ENCODE assay signal across 9 cellular contexts in the genomic region with DNA sequence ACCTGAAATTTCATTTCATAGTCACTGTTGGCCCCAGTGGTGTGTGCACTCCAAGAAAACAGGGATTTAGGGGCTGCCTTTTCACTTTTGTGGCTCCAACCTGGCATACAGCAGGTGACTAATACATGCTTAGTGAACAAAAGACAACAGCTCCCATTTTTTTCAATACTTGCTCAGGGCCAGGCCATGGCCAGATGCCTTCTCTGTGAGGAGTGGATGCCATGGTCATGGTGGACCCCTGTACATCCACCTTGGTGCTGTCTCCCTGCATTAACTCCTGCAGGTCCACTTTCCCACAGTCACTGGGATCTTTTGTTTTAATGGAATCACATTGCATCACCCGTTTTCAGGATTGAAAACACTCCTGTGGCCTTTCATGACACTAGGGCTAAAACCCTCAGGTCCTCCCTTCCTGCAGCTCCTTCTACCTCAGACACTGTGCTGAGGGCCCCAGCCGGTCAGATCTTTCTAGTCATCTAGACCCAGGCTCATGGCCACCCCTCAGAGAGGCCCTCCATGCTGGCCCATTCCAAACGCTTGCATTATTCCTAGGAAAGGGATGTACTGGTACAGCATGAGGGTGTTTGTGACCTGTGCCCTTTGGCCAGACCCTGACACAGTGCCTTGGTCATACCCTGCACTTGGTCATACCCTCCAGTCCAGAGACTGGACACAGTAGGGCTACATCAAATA. TPM values are rescaled to one million over a fixed set of nuclear protein-coding genes. Genes with fewer than 3 reads are reported as not detected.
DNase-seq lines count a peak whose midpoint lies in the region; ATAC-seq, FAIRE-seq and TF ChIP-seq lines count a peak whose summit lies in the region.
"Had no signal": no experiment of that assay in that cellular context is flagged by ENCODE, and none has a peak within 500 bp of the region (broad histone marks: within the 10 kb centered on the region; RNA-seq: fewer than 3 reads in every experiment).

No MANE protein-coding gene starts in this region.

- H3K36me3 Mint-ChIP-seq in activated CD4-positive, alpha-beta memory T cell treated with anti-CD3 and anti-CD28 coated beads, Interleukin-2, amount 10 ng/mL, durations not matched to agents 7 days and 5 days (ENCODE audit: low read depth): peaks cover 3% of the 10 kb centered on the region
- H3K36me3 Mint-ChIP-seq in stimulated activated memory B cell treated with anti-CD40 and anti-IgM and Interleukin-4, amounts not matched to agents 10 μg/mL and 1 μg/mL and 100 μg/mL, for 72 hours: peaks cover 9% of the 10 kb centered on the region

- H3K9me3 Mint-ChIP-seq in activated CD4-positive, alpha-beta memory T cell treated with anti-CD3 and anti-CD28 coated beads, Interleukin-2, amount 10 ng/mL, durations not matched to agents 7 days and 5 days: no peaks in the 10 kb centered on the region
- no peaks in the 10 kb centered on the region for H3K9me3 Mint-ChIP-seq in stimulated activated memory B cell treated with anti-CD40 and anti-IgM and Interleukin-4, amounts not matched to agents 10 μg/mL and 1 μg/mL and 100 μg/mL, for 72 hours

- no peak overlapping the region; a peak in 1 of 4 replicates for H3K27ac ChIP-seq in SK-N-SH (ENCODE audit: low read depth in 2 of 2, low read length in 1 of 2)

- H3K27me3 ChIP-seq in SK-N-SH (ENCODE audit: insufficient read depth): no peaks in the 10 kb centered on the region

- peak overlapping the region; percentile 79 to 96 for H3K4me3 ChIP-seq in SK-N-SH (ENCODE audit: low read depth in 2 of 2, low read length in 1 of 2)
- H3K4me3 ChIP-seq in iPS-11a (ENCODE audit: low read depth, low read length): peak overlapping the region; percentile 98

- peak overlapping the region; percentile 87; the same call in 1 of the 2 replicates for H2AFZ ChIP-seq in SK-N-SH (ENCODE audit: low read depth)

- peaks cover 30% of the 10 kb centered on the region for H3K79me2 ChIP-seq in SK-N-SH (ENCODE audit: insufficient read depth)

- peak overlapping the region; percentile 91 for H3K4me2 ChIP-seq in SK-N-SH

- no peak for TF ChIP-seq CTCF in SK-N-SH (IDR thresholded peaks at IDR 0.05)

- no peak for TF ChIP-seq RAD21 in SK-N-SH (IDR thresholded peaks at IDR 0.05; ENCODE audit: low read length)

- POLR2A ChIA-PET in SK-N-SH (lab: Yijun Ruan, JAX): no interaction called here
- POLR2A ChIA-PET in activated CD4-positive, alpha-beta memory T cell treated with anti-CD3 and anti-CD28 coated beads, Interleukin-2, amount 10 ng/mL, durations not matched to agents 7 days and 5 days (lab: Charles Lee): interaction anchor here (0.9 to 1.3 kb wide), 4 partner anchors 9 to 100 kb away, joined by 3 to 5 read pairs (median 4); a partner anchor contains a TSS

- no peaks in the 10 kb centered on the region for H3K9me3 ChIP-seq in SK-N-SH

- no peaks in the 10 kb centered on the region for H3F3A ChIP-seq in SK-N-SH (replicated peaks; ENCODE audit: insufficient read depth)

- peak overlapping the region; percentile 85 for H3K9ac ChIP-seq in SK-N-SH

- DNase-seq in SK-N-SH (no peak), frontal cortex (ENCODE audit: low spot score in 2 of 2) (no peak), foreskin melanocyte (no peak), kidney glomerular epithelial cell (lab: John Stamatoyannopoulos, UW) (no peak)
- DNase-seq in activated CD4-positive, alpha-beta memory T cell treated with anti-CD3 and anti-CD28 coated beads, Interleukin-2, amount 10 ng/mL, durations not matched to agents 7 days and 5 days: no peak

- no peak for TF ChIP-seq EP300 in SK-N-SH (IDR thresholded peaks at IDR 0.05; ENCODE audit: borderline replicate concordance in 1 of 2, low read depth in 1 of 2, low read length in 1 of 2)

- peaks cover 32% of the 10 kb centered on the region for H3K4me1 Mint-ChIP-seq in activated CD4-positive, alpha-beta memory T cell treated with anti-CD3 and anti-CD28 coated beads, Interleukin-2, amount 10 ng/mL, durations not matched to agents 7 days and 5 days
- H3K4me1 Mint-ChIP-seq in stimulated activated memory B cell treated with anti-CD40 and anti-IgM and Interleukin-4, amounts not matched to agents 10 μg/mL and 1 μg/mL and 100 μg/mL, for 72 hours: peaks cover 57% of the 10 kb centered on the region

- peak overlapping the region; percentile 87 for H3K4me3 Mint-ChIP-seq in activated CD4-positive, alpha-beta memory T cell treated with anti-CD3 and anti-CD28 coated beads, Interleukin-2, amount 10 ng/mL, durations not matched to agents 7 days and 5 days
- H3K4me3 Mint-ChIP-seq in stimulated activated memory B cell treated with anti-CD40 and anti-IgM and Interleukin-4, amounts not matched to agents 10 μg/mL and 1 μg/mL and 100 μg/mL, for 72 hours: peak overlapping the region; percentile 96

- ATAC-seq in SK-N-SH treated with all-trans-retinoic acid at 6 μM for 48 hours: no peak
- no peak for ATAC-seq in stimulated activated memory B cell treated with anti-CD40 and anti-IgM and Interleukin-4, amounts not matched to agents 10 μg/mL and 1 μg/mL and 100 μg/mL, for 72 hours

- 54% methylated on average over 3 of the region's 3 CpGs for WGBS in SK-N-SH (ENCODE audit: low lambda C conversion rate)

- H4K20me1 ChIP-seq in SK-N-SH (ENCODE audit: insufficient read depth): 0 out of 2 replicates have a peak, but pooled peaks cover under 1% of the 10 kb centered on the region

- CTCF ChIA-PET in SK-N-SH (lab: Yijun Ruan, JAX): interaction anchor here (1.9 to 3.6 kb wide), 2 partner anchors 11 to 34 kb away, joined by 5 to 20 read pairs; no protein-coding TSS in a partner anchor
- CTCF ChIA-PET in activated CD4-positive, alpha-beta memory T cell treated with anti-CD3 and anti-CD28 coated beads, Interleukin-2, amount 10 ng/mL, durations not matched to agents 7 days and 5 days (lab: Charles Lee): no interaction called here

- peaks cover 0 to 19% of the 10 kb centered on the region in 2 experiments for H3K36me3 ChIP-seq in SK-N-SH (replicated peaks in 1 of 2; ENCODE audit: control insufficient read depth in 1 of 2, insufficient read depth in 2 of 2, low read length in 1 of 2)

- H3K27ac Mint-ChIP-seq in activated CD4-positive, alpha-beta memory T cell treated with anti-CD3 and anti-CD28 coated beads, Interleukin-2, amount 10 ng/mL, durations not matched to agents 7 days and 5 days: peak overlapping the region; percentile 33
- H3K27ac Mint-ChIP-seq in stimulated activated memory B cell treated with anti-CD40 and anti-IgM and Interleukin-4, amounts not matched to agents 10 μg/mL and 1 μg/mL and 100 μg/mL, for 72 hours: peak overlapping the region; percentile 94

- H3K4me1 ChIP-seq in SK-N-SH (ENCODE audit: control insufficient read depth in 1 of 2, insufficient read depth in 2 of 2, low read depth in 1 of 2, low read length in 1 of 2): peaks cover 5 to 19% of the 10 kb centered on the region in 2 experiments; a peak in 2 of 4 replicates

- H3K27me3 Mint-ChIP-seq in activated CD4-positive, alpha-beta memory T cell treated with anti-CD3 and anti-CD28 coated beads, Interleukin-2, amount 10 ng/mL, durations not matched to agents 7 days and 5 days: no peaks in the 10 kb centered on the region
- no peaks in the 10 kb centered on the region for H3K27me3 Mint-ChIP-seq in stimulated activated memory B cell treated with anti-CD40 and anti-IgM and Interleukin-4, amounts not matched to agents 10 μg/mL and 1 μg/mL and 100 μg/mL, for 72 hours

- H3K9me2 ChIP-seq in SK-N-SH: no peaks in the 10 kb centered on the region

- FAIRE-seq in frontal cortex (lab: Jason Lieb, UNC): no peak
- FAIRE-seq: A204.1 had no signal

TF ChIP-seq in SK-N-SH, 30 proteins besides CTCF, POLR2A, EP300 and RAD21 (continues in another document):
- TF ChIP-seq FOXM1 (IDR thresholded peaks at IDR 0.05; ENCODE audit: low read depth) (no peak), EZH2phosphoT487 (IDR thresholded peaks at IDR 0.05; ENCODE audit: borderline replicate concordance, low read depth) (no peak), NRF1 (IDR thresholded peaks at IDR 0.05; ENCODE audit: low read depth, low read length) (no peak), RFX5 (IDR thresholded peaks at IDR 0.05; ENCODE audit: low read length) (no peak), FOXJ3 (CRISPR knock-in tag; IDR thresholded peaks at IDR 0.05) (no peak)

TF ChIP-seq in SK-N-SH treated with all-trans-retinoic acid at 6 μM for 48 hours, 23 proteins besides CTCF, POLR2A, EP300 and RAD21 (continues in another document):
- no peak for TF ChIP-seq GLIS3 (CRISPR knock-in tag; IDR thresholded peaks at IDR 0.05)
- no peak for TF ChIP-seq PPARA (CRISPR knock-in tag; IDR thresholded peaks at IDR 0.05; ENCODE audit: borderline replicate concordance)
- no peak for TF ChIP-seq ZC3H10 (CRISPR knock-in tag; IDR thresholded peaks at IDR 0.05)
- TF ChIP-seq CSDC2 (CRISPR knock-in tag; IDR thresholded peaks at IDR 0.05): no peak

RNA-seq across cellular contexts. Expression of a gene that starts 1.2 kb away (rescaled TPM):
- polyA plus RNA-seq in SK-N-SH (2012; rRNA removed): 201 and 202 TPM in 2 replicates
- polyA plus RNA-seq in SK-N-SH (2012; cell fraction: cytosol; rRNA removed): 137 and 160 TPM in 2 replicates
- 156 and 198 TPM in 2 replicates for polyA plus RNA-seq in SK-N-SH (2012; cell fraction: nucleus; rRNA removed)
- 10 to 100 TPM; 39.6 to 47.4 TPM for total RNA-seq in activated CD4-positive, alpha-beta memory T cell treated with anti-CD3 and anti-CD28 coated beads, Interleukin-2, amount 10 ng/mL, durations not matched to agents 7 days and 5 days
- 50.1 TPM for total RNA-seq in frontal cortex

RNA-seq across cellular contexts. Expression of a gene that starts 11.0 kb away (rescaled TPM):
- not detected in 2 replicates for polyA plus RNA-seq in SK-N-SH (2012; rRNA removed)
- not detected in 2 replicates for polyA plus RNA-seq in SK-N-SH (2012; cell fraction: cytosol; rRNA removed)
- not detected in 2 replicates for polyA plus RNA-seq in SK-N-SH (2012; cell fraction: nucleus; rRNA removed)
- total RNA-seq in activated CD4-positive, alpha-beta memory T cell treated with anti-CD3 and anti-CD28 coated beads, Interleukin-2, amount 10 ng/mL, durations not matched to agents 7 days and 5 days: not detected
- total RNA-seq in frontal cortex: not detected

RNA-seq across cellular contexts. Expression of a gene that starts 16.1 kb away (rescaled TPM):
- 0.16 and 0.25 TPM in 2 replicates for polyA plus RNA-seq in SK-N-SH (2012; rRNA removed)
- 0.06 and 0.07 TPM in 2 replicates for polyA plus RNA-seq in SK-N-SH (2012; cell fraction: cytosol; rRNA removed)
- 0.13 and 0.16 TPM in 2 replicates for polyA plus RNA-seq in SK-N-SH (2012; cell fraction: nucleus; rRNA removed)
- not detected for total RNA-seq in activated CD4-positive, alpha-beta memory T cell treated with anti-CD3 and anti-CD28 coated beads, Interleukin-2, amount 10 ng/mL, durations not matched to agents 7 days and 5 days
- total RNA-seq in frontal cortex: not detected

RNA-seq across cellular contexts. Expression of a gene that starts 19.2 kb away (rescaled TPM):
- polyA plus RNA-seq in SK-N-SH (2012; rRNA removed): not detected in 2 replicates
- not detected in 2 replicates for polyA plus RNA-seq in SK-N-SH (2012; cell fraction: cytosol; rRNA removed)
- polyA plus RNA-seq in SK-N-SH (2012; cell fraction: nucleus; rRNA removed): 0.01 and 0.05 TPM in 2 replicates
- not detected for total RNA-seq in activated CD4-positive, alpha-beta memory T cell treated with anti-CD3 and anti-CD28 coated beads, Interleukin-2, amount 10 ng/mL, durations not matched to agents 7 days and 5 days
- not detected for total RNA-seq in frontal cortex

RNA-seq across cellular contexts. Expression of a gene that starts 30.8 kb away (rescaled TPM):
- polyA plus RNA-seq in SK-N-SH (2012; rRNA removed): not detected in 2 replicates
- polyA plus RNA-seq in SK-N-SH (2012; cell fraction: cytosol; rRNA removed): 0.13 TPM in 1 of 2 replicates, not detected in the other
- polyA plus RNA-seq in SK-N-SH (2012; cell fraction: nucleus; rRNA removed): 0.16 TPM in 1 of 2 replicates, not detected in the other
- not detected for total RNA-seq in activated CD4-positive, alpha-beta memory T cell treated with anti-CD3 and anti-CD28 coated beads, Interleukin-2, amount 10 ng/mL, durations not matched to agents 7 days and 5 days
- under 0.01 TPM for total RNA-seq in frontal cortex
